ENCODE assay signal across 8 cellular contexts in the genomic region with DNA sequence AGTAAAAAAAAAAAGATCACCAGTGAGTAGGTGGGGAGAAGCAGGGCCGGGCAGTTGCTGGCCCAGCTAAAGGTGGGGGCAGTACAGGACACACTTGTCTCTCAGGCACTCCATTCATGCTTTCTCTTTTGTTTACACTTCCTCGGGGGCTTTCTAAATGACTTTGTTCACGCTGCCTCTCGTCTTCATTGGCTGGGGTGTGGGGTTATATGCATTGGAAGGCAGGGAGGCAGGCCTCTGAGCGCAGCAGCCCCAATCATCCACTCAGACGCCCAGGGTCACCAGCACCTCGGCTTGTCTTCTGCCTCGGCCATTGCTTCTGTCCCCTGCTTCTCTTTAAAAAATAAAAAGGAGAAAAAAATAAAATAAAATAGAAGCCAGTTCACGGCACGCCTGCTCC. TPM values are rescaled to one million over a fixed set of nuclear protein-coding genes. Genes with fewer than 3 reads are reported as not detected.
DNase-seq lines count a peak whose midpoint lies in the region; ATAC-seq and TF ChIP-seq lines count a peak whose summit lies in the region.

No MANE protein-coding gene starts in this region.

- H3K27ac ChIP-seq in cingulate gyrus (ENCODE audit: low read depth, low read length) (peak overlapping the region; percentile 84), testis (peak overlapping the region; percentile 88 to 95)

- H3K4me3 ChIP-seq in testis: peak overlapping the region; percentile 65 to 70

- H3K27me3 ChIP-seq in testis: no peaks in the 10 kb centered on the region

- intact Hi-C loops in testis (cut with DNase I; ENCODE audit: low total_unique reads): loop anchor here (5.0 kb wide), 1 partner anchor 264 kb away; no protein-coding TSS in a partner anchor

- no peak for TF ChIP-seq POLR2A in testis (IDR thresholded peaks at IDR 0.05)

- H3K4me1 ChIP-seq in testis: peaks cover 22% of the 10 kb centered on the region

- DNase-seq in activated effector memory CD4-positive, alpha-beta T cell treated with anti-CD3 and anti-CD28 coated beads, Interleukin-2, amount 50 U/mL, for 16 hours: peak; percentile 68
- DNase-seq in activated effector memory CD4-positive, alpha-beta T cell treated with Interleukin-2 at 50 U/mL for 16 hours: no peak
- DNase-seq in RKO (ENCODE audit: low spot score): peak; percentile 51
- peak; percentile 55 for DNase-seq in midbrain (lab: John Stamatoyannopoulos, UW)
- DNase-seq in testis: peak; percentile 28
- DNase-seq in left lobe of liver (ENCODE audit: low spot score): no peak

- H3K36me3 ChIP-seq in testis (ENCODE audit: low read depth, missing control alignments): no peaks in the 10 kb centered on the region

- peak; percentile 28 for ATAC-seq in HG03097 (IDR thresholded peaks at IDR 0.05; ENCODE audit: low FRiP score, unreplicated experiment)
- no peak for ATAC-seq in left lobe of liver

- 4% methylated on average over 10 of the region's 10 CpGs for WGBS in testis, 2 donors

- no peaks in the 10 kb centered on the region for H3K9me3 ChIP-seq in testis

- TF ChIP-seq CTCF in testis (IDR thresholded peaks at IDR 0.05): no peak

RNA-seq across cellular contexts. Expression of a gene that starts 0.4 kb away (rescaled TPM):
- total RNA-seq in testis (10 to 100 TPM in 1 of 2 donors, 1 to 10 TPM in 1; 9.4 to 15.2 TPM), left lobe of liver (5.5 TPM)
- polyA plus RNA-seq in testis (ENCODE audit: insufficient read depth, low read depth, low replicate concordance): 18.0 TPM

RNA-seq across cellular contexts. Expression of a gene that starts 4.1 kb away (rescaled TPM):
- total RNA-seq in testis: 10 to 100 TPM; 55.1 to 68.4 TPM
- polyA plus RNA-seq in testis (ENCODE audit: insufficient read depth, low read depth, low replicate concordance): 85.4 TPM
- 13.7 TPM for total RNA-seq in left lobe of liver

Comparison
In these comparisons a context has a peak if more than half of its experiments do, and no peak if none do; other contexts are left out.
1. DNase-seq: peak in activated effector memory CD4-positive, alpha-beta T cell treated with anti-CD3 and anti-CD28 coated beads, Interleukin-2, amount 50 U/mL, for 16 hours (single experiment), RKO (single experiment), midbrain (single experiment) and testis (single experiment); none in activated effector memory CD4-positive, alpha-beta T cell treated with Interleukin-2 at 50 U/mL for 16 hours (single experiment) and left lobe of liver (single experiment).